ENCODE assay signal across 24 cellular contexts in genomic region chr12:98861232-98861631, GRCh38.
"Had no signal": no experiment of that assay in that cellular context is flagged by ENCODE, and none has a peak within 500 bp of the region (broad histone marks: within the 10 kb centered on the region; RNA-seq: fewer than 3 reads in every experiment).

No MANE protein-coding gene starts in this region.

- H3K4me1 ChIP-seq: adrenal gland, body of pancreas, heart right ventricle, left lung, right lobe of liver, tibial nerve had no signal

- H3K27me3 Mint-ChIP-seq: activated naive CD8-positive, alpha-beta T cell treated with anti-CD3 and anti-CD28 coated beads for 36 hours had no signal

- H3K9me3 ChIP-seq: adrenal gland, body of pancreas, left lung, mucosa of descending colon, neutrophil, right lobe of liver had no signal

- H3K27me3 ChIP-seq: adrenal gland, body of pancreas, heart right ventricle, left lung, right lobe of liver, tibial nerve had no signal

- H3K9me3 Mint-ChIP-seq: activated naive CD4-positive, alpha-beta T cell treated with anti-CD3 and anti-CD28 coated beads for 36 hours; activated naive CD8-positive, alpha-beta T cell treated with anti-CD3 and anti-CD28 coated beads for 36 hours; nephron had no signal

- H3K27ac ChIP-seq: adrenal gland, body of pancreas, heart right ventricle, left lung, neutrophil, right lobe of liver, tibial nerve had no signal

- H3K36me3 Mint-ChIP-seq: activated naive CD8-positive, alpha-beta T cell treated with anti-CD3 and anti-CD28 coated beads for 36 hours had no signal

- H3K27ac Mint-ChIP-seq: activated naive CD4-positive, alpha-beta T cell treated with anti-CD3 and anti-CD28 coated beads for 36 hours; activated naive CD8-positive, alpha-beta T cell treated with anti-CD3 and anti-CD28 coated beads for 36 hours; effector memory CD8-positive, alpha-beta T cell; nephron; progenitor cell of endocrine pancreas had no signal

- H3K36me3 ChIP-seq: adrenal gland, heart right ventricle, left lung, neutrophil, right lobe of liver, tibial nerve had no signal

- H3K4me1 Mint-ChIP-seq: activated naive CD8-positive, alpha-beta T cell treated with anti-CD3 and anti-CD28 coated beads for 36 hours; nephron had no signal

- H3K4me3 Mint-ChIP-seq: activated naive CD4-positive, alpha-beta T cell treated with anti-CD3 and anti-CD28 coated beads for 36 hours; activated naive CD8-positive, alpha-beta T cell treated with anti-CD3 and anti-CD28 coated beads for 36 hours; effector memory CD8-positive, alpha-beta T cell; nephron had no signal

- DNase-seq: activated CD4-positive, alpha-beta T cell treated with anti-CD3 and anti-CD28 coated beads for 4 hours; activated CD4-positive, alpha-beta T cell treated with anti-CD3 and anti-CD28 coated beads, Interleukin-2, amount 50 U/mL, for 4 hours; activated CD4-positive, CD25-positive, alpha-beta regulatory T cell; activated effector memory CD4-positive, alpha-beta T cell treated with anti-CD3 and anti-CD28 coated beads, Interleukin-2, amount 50 U/mL, for 16 hours; activated naive CD4-positive, alpha-beta T cell treated with anti-CD3 and anti-CD28 coated beads for 36 hours; activated naive CD8-positive, alpha-beta T cell treated with anti-CD3 and anti-CD28 coated beads for 36 hours; adrenal gland; aorta; body of pancreas; dermis blood vessel endothelial cell; effector memory CD8-positive, alpha-beta T cell; foreskin fibroblast; heart right ventricle; left lung; mucosa of descending colon; right lobe of liver; stimulated activated CD4-positive, alpha-beta T cell treated with anti-CD3 and anti-CD28 coated beads, Interleukin-2, amount 100 ng/mL, for 48 hours; stimulated activated naive CD4-positive, alpha-beta T cell treated with Interleukin-2 at 50 U/mL for 16 hours had no signal

- H3K4me3 ChIP-seq: adrenal gland, body of pancreas, heart right ventricle, left lung, lung, mucosa of descending colon, right lobe of liver, tibial nerve had no signal

- ATAC-seq: body of pancreas; effector memory CD8-positive, alpha-beta T cell; esophagus mucosa; heart right ventricle; left lung; mucosa of descending colon; right lobe of liver had no signal
